Comparison of ENCODE assay signal across 1 cellular context in the genomic region with DNA sequence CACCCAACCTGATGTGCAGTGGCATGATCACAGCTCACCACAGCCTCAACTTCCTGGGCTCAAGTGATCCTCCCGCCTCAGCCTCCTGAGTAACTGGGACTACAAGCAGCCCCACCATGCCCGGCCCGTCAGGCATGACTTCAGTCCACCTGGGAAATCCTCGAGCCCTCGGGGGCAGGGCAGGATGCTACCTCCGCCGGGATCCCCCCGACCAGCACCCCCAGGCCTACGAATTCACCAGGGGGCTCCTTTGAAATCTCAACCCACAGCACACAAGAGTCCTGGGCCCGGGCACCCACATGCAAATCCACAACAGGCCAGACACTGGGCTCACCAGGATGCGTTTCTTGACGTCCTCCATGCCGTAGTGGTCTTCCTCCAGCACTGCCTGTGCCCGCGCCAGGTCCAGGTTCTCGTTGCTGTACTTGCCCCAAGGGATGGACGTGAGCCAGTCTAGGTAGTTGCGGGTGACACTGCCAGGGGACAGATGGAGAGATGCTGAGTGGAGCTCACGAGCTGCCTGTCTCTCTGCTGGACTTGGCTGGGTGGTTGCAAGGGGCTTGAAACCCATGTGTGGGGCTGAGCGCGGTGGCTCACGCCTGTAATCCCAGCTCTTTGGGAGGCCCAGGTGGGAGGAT.
TF ChIP-seq lines count a peak whose summit lies in the region.

No MANE protein-coding gene starts in this region.

TF ChIP-seq in GM12891, 5 proteins besides CTCF, POLR2A, EP300 and RAD21:
- TF ChIP-seq POLR2AphosphoS5 (IDR thresholded peaks at IDR 0.05; ENCODE audit: low read depth, low read length) (no peak), SPI1 (IDR thresholded peaks at IDR 0.05; ENCODE audit: low read depth, low read length) (no peak), PAX5 (IDR thresholded peaks at IDR 0.05; ENCODE audit: insufficient read depth, low read length, severe bottlenecking) (no peak), POU2F2 (IDR thresholded peaks at IDR 0.05; ENCODE audit: low read depth, low read length) (no peak), TAF1 (IDR thresholded peaks at IDR 0.05; ENCODE audit: low read depth, low read length) (no peak)
